10 cellular contexts compared by ENCODE assay signal in the genomic region with DNA sequence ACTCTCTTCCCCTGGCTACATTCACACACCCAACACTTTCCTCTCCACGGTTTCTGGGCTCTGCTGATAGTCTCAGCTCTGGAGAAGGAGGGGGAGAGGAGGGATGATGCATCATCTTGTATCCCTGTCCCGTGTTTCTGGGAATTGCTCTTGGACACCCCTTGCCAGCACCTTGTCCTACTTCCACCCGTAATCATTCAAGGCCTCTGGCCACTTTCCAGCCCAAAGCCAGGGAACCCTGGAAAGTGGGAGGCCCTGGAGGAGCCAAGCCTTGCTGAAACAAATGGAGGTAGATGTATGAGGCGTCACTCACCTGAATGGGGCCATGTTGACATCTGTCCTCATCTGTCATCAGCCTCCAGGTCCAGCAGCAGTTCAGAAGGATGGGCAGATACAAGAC. TPM values are rescaled to one million over a fixed set of nuclear protein-coding genes. Genes with fewer than 3 reads are reported as not detected.
DNase-seq lines count a peak whose midpoint lies in the region; ATAC-seq, FAIRE-seq and TF ChIP-seq lines count a peak whose summit lies in the region.
"Had no signal": no experiment of that assay in that cellular context is flagged by ENCODE, and none has a peak within 500 bp of the region (broad histone marks: within the 10 kb centered on the region; RNA-seq: fewer than 3 reads in every experiment).

No MANE protein-coding gene starts in this region.

- DNase-seq in heart right ventricle (no peak), left cardiac atrium (no peak), K562 (ENCODE audit: extremely low read depth in 1 of 4, low spot score in 3 of 4) (peak in 3 of 4 experiments; percentile 14 to 32 (median 27)), uterus (peak; percentile 62 to 66), kidney (no peak), SJCRH30 (no peak)
- no peak for DNase-seq in naive thymus-derived CD8-positive, alpha-beta T cell
- DNase-seq: NCI-H526 treated with DMSO at 0.1 percent for 48 hours had no signal

- H3K9ac ChIP-seq in K562 (ENCODE audit: insufficient read depth in 1 of 2, low read depth in 2 of 2, low read length in 2 of 2) (no peak overlapping the region; a peak in 1 of 4 replicates), kidney (ENCODE audit: low read length in 2 of 2) (no peak overlapping the region)

- no peaks in the 10 kb centered on the region for H4K20me1 ChIP-seq in K562 (replicated peaks; ENCODE audit: control insufficient read depth, insufficient read depth, low read length)

- peaks cover 0 to 81% (median 35%) of the 10 kb centered on the region in 9 donors for H3K36me3 ChIP-seq in heart right ventricle
- H3K36me3 ChIP-seq in K562 (ENCODE audit: control insufficient read depth, insufficient read depth, low read length), result peaks cover 14% of the 10 kb centered on the region; the same call in 1 of the 3 replicates
- H3K36me3 ChIP-seq in uterus, result no peaks in the 10 kb centered on the region
- H3K36me3 ChIP-seq in kidney (ENCODE audit: control insufficient read depth in 1 of 2, insufficient read depth in 2 of 2, low read length in 2 of 2), result peaks cover 2 to 5% of the 10 kb centered on the region in 2 donors
- peaks cover 57% of the 10 kb centered on the region for H3K36me3 ChIP-seq in SJCRH30

- POLR2A ChIA-PET in K562 (lab: Yijun Ruan, JAX), result interaction anchor here (0.8 to 5.3 kb wide), 2 partner anchors 9 to 45 kb away, joined by 3 to 57 read pairs; no protein-coding TSS in a partner anchor
- POLR2A ChIA-PET in naive thymus-derived CD8-positive, alpha-beta T cell (lab: Charles Lee), result interaction anchor here (3.4 kb wide), 1 partner anchor 268 kb away, joined by 10 read pairs; a partner anchor contains a TSS

- H3K9me3 Mint-ChIP-seq in naive thymus-derived CD8-positive, alpha-beta T cell, result no peaks in the 10 kb centered on the region

- H3K9me3 ChIP-seq in heart right ventricle (no peaks in the 10 kb centered on the region), K562 (replicated peaks; ENCODE audit: control insufficient read depth, insufficient read depth, low read depth, low read length) (no peaks in the 10 kb centered on the region), uterus (no peaks in the 10 kb centered on the region), kidney (ENCODE audit: control insufficient read depth in 1 of 2, low read length in 2 of 2) (no peaks in the 10 kb centered on the region), SJCRH30 (replicated peaks) (no peaks in the 10 kb centered on the region)

- H3K4me3 Mint-ChIP-seq in naive thymus-derived CD8-positive, alpha-beta T cell, result peak overlapping the region in 3 of 10 donors; percentile 7 to 51 (median 17)

- H3K4me1 ChIP-seq in heart right ventricle (peaks cover 0 to 82% (median 38%) of the 10 kb centered on the region in 9 donors), K562 (replicated peaks in 1 of 2; ENCODE audit: control insufficient read depth in 2 of 2, insufficient read depth in 2 of 2, low read length in 2 of 2) (peaks cover 10 to 29% of the 10 kb centered on the region in 2 experiments; a peak in 4 of 5 replicates), uterus (peaks cover 0 to 7% of the 10 kb centered on the region in 2 donors), kidney (ENCODE audit: control insufficient read depth in 1 of 2, insufficient read depth in 1 of 2, low read depth in 1 of 2, low read length in 2 of 2) (peaks cover 0 to 3% of the 10 kb centered on the region in 2 donors), SJCRH30 (peaks cover 13% of the 10 kb centered on the region)

- intact Hi-C loops in heart right ventricle (cut with DNase I) (loop anchor here in 2 of 10 donors (5.0 kb wide), 2 partner anchors 67 to 77 kb away; no protein-coding TSS in a partner anchor), left cardiac atrium (cut with DNase I) (no loop called here), K562 (cut with micrococcal nuclease) (no loop called here), uterus (cut with DNase I; ENCODE audit: low total_unique reads) (no loop called here), kidney (cut with DNase I) (loop anchor here (10.0 kb wide), 1 partner anchor 59 kb away; no protein-coding TSS in a partner anchor)

- H2AFZ ChIP-seq in K562 (ENCODE audit: low read depth, low read length), result no peak overlapping the region

- peaks cover 52 to 75% (median 62%) of the 10 kb centered on the region in 4 donors for H3K4me1 Mint-ChIP-seq in naive thymus-derived CD8-positive, alpha-beta T cell

- TF ChIP-seq RAD21 in K562 (CRISPR knock-in tag; conservative IDR thresholded peaks at IDR 0.05 in 1 of 2, IDR thresholded peaks at IDR 0.05 in 1 of 2), result no peak

- peak overlapping the region in 2 of 10 donors; percentile 5 to 93 for H3K4me3 ChIP-seq in heart right ventricle
- H3K4me3 ChIP-seq in K562, result no peak overlapping the region
- H3K4me3 ChIP-seq in uterus, result no peak overlapping the region
- no peak overlapping the region for H3K4me3 ChIP-seq in kidney (ENCODE audit: low read length in 2 of 2)
- H3K4me3 ChIP-seq in SJCRH30, result no peak overlapping the region

- ATAC-seq in heart right ventricle, result no peak
- no peak for ATAC-seq in left cardiac atrium
- no peak for ATAC-seq in K562
- ATAC-seq in naive thymus-derived CD8-positive, alpha-beta T cell, result no peak
- no peak for ATAC-seq in GM19324 (IDR thresholded peaks at IDR 0.05; ENCODE audit: low FRiP score, unreplicated experiment)
- ATAC-seq: left colon had no signal

- no peak for FAIRE-seq in K562 (lab: Jason Lieb, UNC)
- FAIRE-seq in kidney (lab: Jason Lieb, UNC), result no peak

- no peak for TF ChIP-seq EP300 in K562 (IDR thresholded peaks at IDR 0.05; ENCODE audit: low read length)

- H3K27ac ChIP-seq in heart right ventricle (peak overlapping the region in 7 of 10 donors; percentile 22 to 99 (median 93)), K562 (ENCODE audit: extremely low read depth, low read depth, low read length) (no peak overlapping the region), uterus (peak overlapping the region; percentile 98 to 99), kidney (ENCODE audit: low read depth in 2 of 2, low read length in 2 of 2) (no peak overlapping the region), SJCRH30 (no peak overlapping the region)

- BruUV-seq in K562 (replicated peaks; lab: Mats Ljungman, UMichigan), result no TSS peak

- no peak for TF ChIP-seq POLR2A in K562 (conservative IDR thresholded peaks at IDR 0.05)
- TF ChIP-seq POLR2A in uterus (IDR thresholded peaks at IDR 0.05), result no peak

- CTCF ChIA-PET in K562 (lab: Yijun Ruan, JAX; ENCODE audit: low intra/inter-chr PET ratio), result no interaction called here

- H3K4me2 ChIP-seq in K562 (ENCODE audit: insufficient read depth, low read length), result no peak overlapping the region; the same call in 1 of the 2 replicates

- no peaks in the 10 kb centered on the region for H3K9me1 ChIP-seq in K562 (ENCODE audit: control insufficient read depth, insufficient read depth, low read length)

- peak overlapping the region; percentile 63 to 99 (median 88) for H3K27ac Mint-ChIP-seq in naive thymus-derived CD8-positive, alpha-beta T cell

- peaks cover 0 to 66% (median 16%) of the 10 kb centered on the region in 3 donors for H3K36me3 Mint-ChIP-seq in naive thymus-derived CD8-positive, alpha-beta T cell

- H3K27me3 Mint-ChIP-seq in naive thymus-derived CD8-positive, alpha-beta T cell, result no peaks in the 10 kb centered on the region

- peaks cover 5% of the 10 kb centered on the region; the same call in 1 of the 3 replicates for H3K79me2 ChIP-seq in K562 (ENCODE audit: control insufficient read depth, insufficient read depth, low read length)

- in situ Hi-C loops in K562 (cut with MboI), result no loop called here

- no peaks in the 10 kb centered on the region for H3K27me3 ChIP-seq in heart right ventricle
- no peaks in the 10 kb centered on the region for H3K27me3 ChIP-seq in K562 (ENCODE audit: control insufficient read depth in 2 of 2, insufficient read depth in 2 of 2, low read length in 2 of 2)
- no peaks in the 10 kb centered on the region for H3K27me3 ChIP-seq in uterus
- H3K27me3 ChIP-seq in SJCRH30, result no peaks in the 10 kb centered on the region

- 23 to 27% methylated on average over 4 of the region's 4 CpGs for WGBS in heart right ventricle, 2 donors
- 28% methylated on average over 4 of the region's 4 CpGs for WGBS in K562 (ENCODE audit: insufficient coverage, low coverage, missing lambda C conversion rate)

- TF ChIP-seq CTCF in heart right ventricle (IDR thresholded peaks at IDR 0.05) (no peak), K562 (IDR thresholded peaks at IDR 0.05 in 2 of 3, conservative IDR thresholded peaks at IDR 0.05 in 1 of 3; ENCODE audit: insufficient read depth in 2 of 3, low read depth in 1 of 3, low read length in 3 of 3) (no peak), uterus (IDR thresholded peaks at IDR 0.05) (no peak), kidney (IDR thresholded peaks at IDR 0.05; ENCODE audit: borderline replicate concordance, extremely low read depth, insufficient read depth) (no peak)

TF ChIP-seq in K562, 482 proteins besides CTCF, POLR2A, EP300 and RAD21 (continues in another document):
- TF ChIP-seq SMARCB1 (IDR thresholded peaks at IDR 0.05; ENCODE audit: insufficient read length, low read depth) (no peak), ZEB2 (IDR thresholded peaks at IDR 0.05) (no peak)

RNA-seq across cellular contexts. Expression of a gene that starts 4.4 kb away (rescaled TPM):
- 10 to 100 TPM; 29.3 to 82.3 (median 56.8) TPM for total RNA-seq in heart right ventricle
- 100 to 1,000 TPM; 215 to 221 TPM for polyA plus RNA-seq in heart right ventricle
- total RNA-seq in left cardiac atrium, result 10 to 100 TPM; 30.2 to 42.8 TPM
- 15.4 and 19.3 TPM in 2 replicates for total RNA-seq in K562 (2011; cell fraction: chromatin; rRNA removed; ENCODE audit: low replicate concordance)
- total RNA-seq in K562 (2011; cell fraction: nucleolus; rRNA removed), result 8.4 and 10.0 TPM in 2 replicates
- 12.5 and 15.6 TPM in 2 replicates for total RNA-seq in K562 (2011; cell fraction: nucleoplasm; rRNA removed)
- total RNA-seq in K562 (2014; rRNA removed), result 13.3 and 16.2 TPM in 2 replicates
- total RNA-seq in K562 (2014; rRNA removed; fragmentation: Illumina TruSeq; extraction: Trizol), result 6.8 and 6.9 TPM in 2 replicates
- 8.5 and 8.6 TPM in 2 replicates for total RNA-seq in K562 (2015; rRNA removed; fragmentation: Illumina TruSeq; extraction: Trizol)
- total RNA-seq in K562 (2021), result 9.7 and 11.1 TPM in 2 replicates
- 9.6 and 11.7 TPM in 2 replicates for polyA plus RNA-seq in K562 (2011; rRNA removed)
- polyA plus RNA-seq in K562 (2011; cell fraction: cytosol; rRNA removed), result 9.5 and 10.1 TPM in 2 replicates
- polyA plus RNA-seq in K562 (2011; cell fraction: nucleus; rRNA removed), result 15.3 and 20.6 TPM in 2 replicates
- polyA plus RNA-seq in K562 (2012), result 6.1 and 10.3 TPM in 2 replicates
- polyA plus RNA-seq in K562 (2014; fragmentation: Illumina TruSeq; extraction: Trizol), result 9.9 and 10.3 TPM in 2 replicates
- polyA plus RNA-seq in K562 (2014; fragmentation: Nextera tagmentation; extraction: Ambion mirVana), result under 1 TPM; 0.39 to 0.52 TPM
- polyA plus RNA-seq in K562 (2014; rRNA removed), result 10.2 and 13.3 TPM in 2 replicates
- 5.1 and 8.4 TPM in 2 replicates for polyA minus RNA-seq in K562 (2011; rRNA and poly(A)+ RNA removed)
- polyA minus RNA-seq in K562 (2011; cell fraction: cytosol; rRNA and poly(A)+ RNA removed), result 5.7 and 8.6 TPM in 2 replicates
- 3.0 and 5.4 TPM in 2 replicates for polyA minus RNA-seq in K562 (2011; cell fraction: nucleus; rRNA and poly(A)+ RNA removed)
- 100 to 1,000 TPM; 135 to 137 TPM for total RNA-seq in naive thymus-derived CD8-positive, alpha-beta T cell
- 10 to 100 TPM; 19.4 to 30.8 (median 30.4) TPM for polyA plus RNA-seq in naive thymus-derived CD8-positive, alpha-beta T cell
- total RNA-seq in uterus, result 10 to 100 TPM; 18.4 to 95.6 (median 36.2) TPM
- 32.7 TPM for total RNA-seq in kidney
- polyA plus RNA-seq in kidney (ENCODE audit: insufficient read depth, low read depth, low replicate concordance), result 28.0 TPM
- total RNA-seq in SJCRH30 (2014; rRNA removed; shearing (Covaris generic)), result 50.0 and 54.4 TPM in 2 replicates

Comparison
In these comparisons a context has a peak if more than half of its experiments do, and no peak if none do; other contexts are left out.
1. DNase-seq: peak in K562 (3 of 4) and uterus (2 of 2); none in heart right ventricle (0 of 2), left cardiac atrium (single experiment), naive thymus-derived CD8-positive, alpha-beta T cell (0 of 10), kidney (single experiment) and SJCRH30 (0 of 2).
2. H3K27ac ChIP-seq: peak in heart right ventricle (7 of 10) and uterus (2 of 2); none in K562 (single experiment), kidney (0 of 2) and SJCRH30 (single experiment).